In the genomic region with DNA sequence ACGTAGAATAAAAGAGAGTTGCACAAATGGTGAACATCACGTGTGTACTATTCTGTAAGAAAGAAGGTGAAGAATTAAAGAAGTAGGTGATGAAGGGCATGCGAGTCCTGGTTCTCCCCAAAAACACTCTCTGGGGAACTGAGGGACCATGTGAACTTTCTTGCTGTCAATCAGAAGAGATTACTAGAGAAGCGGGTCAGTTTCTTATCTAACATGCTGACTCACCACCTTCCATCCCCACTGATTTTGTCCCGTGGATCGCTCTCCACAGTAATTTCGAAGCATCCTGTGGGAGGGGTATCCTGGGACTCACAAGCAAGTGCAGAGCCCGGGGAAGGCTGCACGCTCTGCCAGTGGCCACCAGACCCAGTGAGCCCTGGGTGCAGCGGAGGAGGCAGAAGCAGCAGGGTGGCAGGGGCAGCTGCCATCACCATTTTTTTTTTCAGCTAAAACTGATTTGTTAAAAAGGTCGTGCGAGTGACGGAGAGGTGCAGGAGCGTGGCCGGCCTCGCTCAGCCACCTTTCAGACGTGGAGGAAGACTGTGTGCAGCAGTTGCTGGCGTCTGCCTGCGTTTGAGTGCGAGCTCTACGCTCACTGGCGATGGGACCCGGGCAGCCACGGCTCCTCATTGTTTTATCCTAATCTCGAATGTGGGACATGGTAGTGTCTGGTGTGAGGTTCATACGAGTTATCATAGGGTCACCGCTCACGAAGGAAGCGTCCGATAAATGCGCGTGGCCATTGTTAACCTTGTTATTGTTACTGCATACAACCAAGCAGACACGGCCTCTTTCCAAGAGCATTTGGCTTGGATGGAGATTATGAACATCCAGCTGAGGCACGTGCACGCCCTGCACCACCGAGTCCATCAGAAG, we compare ENCODE assay signal across 17 cellular contexts. TPM values are rescaled to one million over a fixed set of nuclear protein-coding genes. Genes with fewer than 3 reads are reported as not detected.
A peak's percentile ranks its signal among the peaks of the same experiment; 100 is the strongest.
DNase-seq lines count a peak whose midpoint lies in the region; ATAC-seq, FAIRE-seq and TF ChIP-seq lines count a peak whose summit lies in the region.
"Had no signal": no experiment of that assay in that cellular context is flagged by ENCODE, and none has a peak within 500 bp of the region (broad histone marks: within the 10 kb centered on the region; RNA-seq: fewer than 3 reads in every experiment).

No MANE protein-coding gene starts in this region.

- H3K36me3 ChIP-seq in left ventricle myocardium inferior (no peaks in the 10 kb centered on the region), BLaER1 (no peaks in the 10 kb centered on the region), RWPE2 (ENCODE audit: low read depth) (no peaks in the 10 kb centered on the region), H1 (ENCODE audit: control insufficient read depth in 2 of 4, insufficient read depth in 4 of 4, low read length in 3 of 4) (no peaks in the 10 kb centered on the region)
- H3K36me3 ChIP-seq: HAP-1 had no signal

- no peak overlapping the region for H3K18ac ChIP-seq in H1 (ENCODE audit: extremely low read depth, low read length)

- no peak for TF ChIP-seq RAD21 in H1 (IDR thresholded peaks at IDR 0.05 in 1 of 2, conservative IDR thresholded peaks at IDR 0.05 in 1 of 2; ENCODE audit: low read depth in 2 of 2, low read length in 2 of 2)

- CTCF ChIA-PET in H1 (lab: Charles Lee; ENCODE audit: partially characterized antibody) = interaction anchor here (0.7 to 2.2 kb wide), 4 partner anchors 9 to 115 kb away, joined by 3 to 7 read pairs (median 4); no protein-coding TSS in a partner anchor

- POLR2A ChIA-PET in H1 (lab: Charles Lee; ENCODE audit: partially characterized antibody) = no interaction called here

- no peak overlapping the region for H2AFZ ChIP-seq in H1 (ENCODE audit: low read length)

- intact Hi-C loops in right cardiac atrium (cut with DNase I) = loop anchor here in 3 of 4 donors (10.0 kb wide), 3 partner anchors 110 to 210 kb away; a partner anchor contains a TSS
- intact Hi-C loops in left ventricle myocardium inferior (cut with micrococcal nuclease) = no loop called here

- 58% methylated on average over 36 of the region's 36 CpGs for WGBS in right cardiac atrium
- 87% methylated on average over 36 of the region's 36 CpGs; no CpG with 5 or more reads in 1 of the 2 experiments for WGBS in H1 (ENCODE audit: extremely low coverage in 1 of 2, insufficient coverage in 1 of 2, insufficient read length in 1 of 2, insufficient replicate concordance in 2 of 2, low coverage in 1 of 2, low lambda C conversion rate in 2 of 2, missing lambda C conversion rate in 1 of 2), 2 experiments

- H3K27me3 ChIP-seq in right cardiac atrium (ENCODE audit: control insufficient read depth, insufficient read depth) (no peaks in the 10 kb centered on the region), left ventricle myocardium inferior (ENCODE audit: low read depth) (peaks cover 17% of the 10 kb centered on the region), BLaER1 (no peaks in the 10 kb centered on the region), RWPE2 (ENCODE audit: insufficient read depth, poor library complexity, severe bottlenecking) (no peaks in the 10 kb centered on the region), H1 (replicated peaks in 1 of 4; ENCODE audit: control insufficient read depth in 3 of 4, extremely low read depth in 1 of 4, insufficient read depth in 3 of 4, low read length in 3 of 4) (no peaks in the 10 kb centered on the region)

- H3K4me3 ChIP-seq in right cardiac atrium (ENCODE audit: low read length) (no peak overlapping the region), left ventricle myocardium inferior (no peak overlapping the region), BLaER1 (no peak overlapping the region), RWPE2 (ENCODE audit: severe bottlenecking) (no peak overlapping the region), H1 (ENCODE audit: extremely low read depth in 1 of 4, insufficient read depth in 2 of 4, low read depth in 3 of 4, low read length in 4 of 4) (no peak overlapping the region)
- H3K4me3 ChIP-seq: HAP-1 had no signal

- no peaks in the 10 kb centered on the region for H3K79me2 ChIP-seq in H1 (ENCODE audit: control insufficient read depth in 1 of 2, insufficient read depth in 2 of 2, low read length in 2 of 2)

- no peak overlapping the region for H3K4ac ChIP-seq in H1 (replicated peaks; ENCODE audit: insufficient read length, low read depth, low read length)

- H2BK15ac ChIP-seq in H1 (ENCODE audit: low read length) = no peak overlapping the region

- no peaks in the 10 kb centered on the region for H3K4me1 ChIP-seq in right cardiac atrium (ENCODE audit: control insufficient read depth, insufficient read depth, low read length)
- peaks cover 29% of the 10 kb centered on the region for H3K4me1 ChIP-seq in left ventricle myocardium inferior
- H3K4me1 ChIP-seq in BLaER1 = peaks cover 52% of the 10 kb centered on the region
- H3K4me1 ChIP-seq in RWPE2 (ENCODE audit: insufficient read depth, poor library complexity, severe bottlenecking) = peaks cover 13% of the 10 kb centered on the region
- peaks cover 0 to 12% (median 6%) of the 10 kb centered on the region in 4 experiments; a peak in 6 of 7 replicates for H3K4me1 ChIP-seq in H1 (replicated peaks in 1 of 4; ENCODE audit: control insufficient read depth in 3 of 4, insufficient read depth in 4 of 4, low read length in 3 of 4)
- H3K4me1 ChIP-seq: HAP-1 had no signal

- ATAC-seq in right cardiac atrium = no peak
- no peak for ATAC-seq in RWPE2 (ENCODE audit: low read depth)

- H3K4me2 ChIP-seq in BLaER1 (no peak overlapping the region), H1 (ENCODE audit: insufficient read depth in 1 of 2, low read depth in 2 of 2, low read length in 2 of 2) (no peak overlapping the region)

- H3K23ac ChIP-seq in H1 (ENCODE audit: insufficient read length) = no peak overlapping the region

- H3K79me1 ChIP-seq in H1 (ENCODE audit: low read depth, low read length) = no peaks in the 10 kb centered on the region

- no peak overlapping the region for H4K5ac ChIP-seq in H1 (ENCODE audit: insufficient read length, low read depth, low read length)

- H3K14ac ChIP-seq in H1 (ENCODE audit: insufficient read length) = no peak overlapping the region

- H3K23me2 ChIP-seq in H1 (ENCODE audit: low read depth, low read length) = peaks cover 3% of the 10 kb centered on the region; the same call in 1 of the 2 replicates

- TF ChIP-seq CTCF in left ventricle myocardium inferior (IDR thresholded peaks at IDR 0.05; ENCODE audit: borderline replicate concordance) (no peak), RWPE2 (IDR thresholded peaks at IDR 0.05; ENCODE audit: poor library complexity, severe bottlenecking) (no peak), H1 (IDR thresholded peaks at IDR 0.05; ENCODE audit: control extremely low read depth in 1 of 3, insufficient read depth in 1 of 3, low read depth in 1 of 3, low read length in 3 of 3) (no peak)

- TF ChIP-seq POLR2A in H1 (IDR thresholded peaks at IDR 0.05; ENCODE audit: control extremely low read depth in 1 of 2, low read depth in 2 of 2, low read length in 2 of 2) = no peak

- TF ChIP-seq EP300 in H1 (IDR thresholded peaks at IDR 0.05; ENCODE audit: borderline replicate concordance in 1 of 2, low read depth in 2 of 2, low read length in 2 of 2) = no peak

- H3K9me3 ChIP-seq in right cardiac atrium (ENCODE audit: control insufficient read depth, low read length) (no peaks in the 10 kb centered on the region), left ventricle myocardium inferior (replicated peaks) (no peaks in the 10 kb centered on the region), BLaER1 (peaks cover 5% of the 10 kb centered on the region), RWPE2 (ENCODE audit: severe bottlenecking) (no peaks in the 10 kb centered on the region), H1 (ENCODE audit: insufficient read depth in 2 of 2, low read depth in 1 of 2, low read length in 1 of 2) (no peaks in the 10 kb centered on the region; a peak in 1 of 4 replicates)
- H3K9me3 ChIP-seq: HAP-1 had no signal

- no peak overlapping the region for H2BK5ac ChIP-seq in H1 (ENCODE audit: low read depth, low read length)

- no peak for FAIRE-seq in H1 (lab: Jason Lieb, UNC)
- FAIRE-seq: G401.6, GM12891, GM19239 had no signal

- H4K91ac ChIP-seq in H1 (replicated peaks; ENCODE audit: insufficient read length, low read length) = no peak overlapping the region

- H2BK120ac ChIP-seq in H1 (replicated peaks; ENCODE audit: low read depth, low read length) = no peak overlapping the region

- 0 out of 2 replicates have a peak overlapping the region, but pooled peaks have one; percentile 10 for H3K9ac ChIP-seq in BLaER1
- H3K9ac ChIP-seq in H1 (replicated peaks in 1 of 4; ENCODE audit: extremely low read depth in 1 of 4, low read depth in 3 of 4, low read length in 3 of 4) = no peak overlapping the region

- H2BK20ac ChIP-seq in H1 (ENCODE audit: low read length) = 0 out of 2 replicates have a peak overlapping the region, but pooled peaks have one; percentile 72

- DNase-seq in right cardiac atrium (peak in 2 of 3 donors; percentile 36 to 38), left ventricle myocardium inferior (no peak), RWPE2 (ENCODE audit: low spot score) (peak; percentile 77), H1 (ENCODE audit: low read depth in 1 of 2, low spot score in 2 of 2) (no peak), NAMALWA (ENCODE audit: low spot score) (no peak), foreskin melanocyte (no peak)
- DNase-seq in activated CD4-positive, alpha-beta T cell treated with anti-CD3 and anti-CD28 coated beads for 1 hour = no peak
- DNase-seq: AML-193; C1 segment of cervical spinal cord; CD4-positive, CD25-positive, alpha-beta regulatory T cell; CD8-positive, alpha-beta memory T cell; COR-L47 had no signal

- no peak overlapping the region for H3K27ac ChIP-seq in right cardiac atrium (ENCODE audit: low read length)
- no peak overlapping the region for H3K27ac ChIP-seq in left ventricle myocardium inferior (replicated peaks)
- no peak overlapping the region for H3K27ac ChIP-seq in BLaER1
- H3K27ac ChIP-seq in RWPE2 (ENCODE audit: poor library complexity, severe bottlenecking) = no peak overlapping the region
- no peak overlapping the region for H3K27ac ChIP-seq in H1 (ENCODE audit: low read depth, low read length)

- no peak overlapping the region for H4K8ac ChIP-seq in H1 (ENCODE audit: extremely low read depth, insufficient read depth, low read length)

- H3K56ac ChIP-seq in H1 (replicated peaks; ENCODE audit: insufficient read length, low read depth, low read length) = no peak overlapping the region

- no peak overlapping the region for H2AK5ac ChIP-seq in H1 (ENCODE audit: low read depth, low read length)

- H4K20me1 ChIP-seq in BLaER1 (no peaks in the 10 kb centered on the region), H1 (replicated peaks in 1 of 2; ENCODE audit: control insufficient read depth in 1 of 2, insufficient read depth in 2 of 2, low read length in 2 of 2) (peaks cover 0 to 2% of the 10 kb centered on the region in 2 experiments)

- H2BK12ac ChIP-seq in H1 (ENCODE audit: low read depth, low read length) = no peak overlapping the region; the same call in 1 of the 2 replicates

RNA-seq across cellular contexts. Expression of a gene that starts 28.0 kb away (rescaled TPM):
- total RNA-seq in right cardiac atrium (1 to 10 TPM; 4.1 to 8.4 (median 5.3) TPM), left ventricle myocardium inferior (12.7 TPM)
- polyA plus RNA-seq in right cardiac atrium (15.5 TPM), H1 (2011; rRNA removed) (10.5 and 13.3 TPM in 2 replicates)
- total RNA-seq in H1 (2021; fragmentation: NEBNext Ultra II Directional; extraction: Animal tissue kit (Norgen Biotek cat#: 25700)) = 18.2 and 18.5 TPM in 2 replicates
- polyA plus RNA-seq in H1 (2011; cell fraction: cytosol; rRNA removed) = 10.5 TPM
- polyA plus RNA-seq in H1 (2011; cell fraction: nucleus; rRNA removed) = 30.4 TPM
- 15.4 to 21.3 TPM (median 15.8 TPM) in 4 replicates for polyA plus RNA-seq in H1 (2012, experiment 1 of 2)
- polyA plus RNA-seq in H1 (2012, experiment 2 of 2) = 19.2 TPM
- 19.8 TPM for polyA plus RNA-seq in H1 (2013, experiment 1 of 2)
- polyA plus RNA-seq in H1 (2013, experiment 2 of 2) = 21.9 TPM
- polyA minus RNA-seq in H1 (2011; rRNA and poly(A)+ RNA removed) = 6.1 and 7.4 TPM in 2 replicates
- 9.3 TPM for polyA minus RNA-seq in H1 (2011; cell fraction: cytosol; rRNA and poly(A)+ RNA removed)
- polyA minus RNA-seq in H1 (2011; cell fraction: nucleus; rRNA and poly(A)+ RNA removed) = 10.6 TPM

Comparison
In these comparisons a context has a peak if more than half of its experiments do, and no peak if none do; other contexts are left out.
1. DNase-seq: peak in right cardiac atrium (2 of 3) and RWPE2 (single experiment); none in left ventricle myocardium inferior (single experiment), H1 (0 of 2), NAMALWA (single experiment), activated CD4-positive, alpha-beta T cell treated with anti-CD3 and anti-CD28 coated beads for 1 hour (single experiment) and foreskin melanocyte (single experiment).